10 cellular contexts compared by ENCODE assay signal in genomic region chr20:33909331-33909921, GRCh38.
DNase-seq lines count a peak whose midpoint lies in the region; ATAC-seq, FAIRE-seq and TF ChIP-seq lines count a peak whose summit lies in the region.
"Had no signal": no experiment of that assay in that cellular context is flagged by ENCODE, and none has a peak within 500 bp of the region (broad histone marks: within the 10 kb centered on the region; RNA-seq: fewer than 3 reads in every experiment).

No MANE protein-coding gene starts in this region.

- ATAC-seq in GM19328 (IDR thresholded peaks at IDR 0.05; ENCODE audit: unreplicated experiment) (no peak), HG03045 (IDR thresholded peaks at IDR 0.05; ENCODE audit: unreplicated experiment) (no peak), GM18868 (IDR thresholded peaks at IDR 0.05; ENCODE audit: unreplicated experiment) (no peak)

- H3K4me1 ChIP-seq in smooth muscle cell (ENCODE audit: low read depth): peaks cover 18% of the 10 kb centered on the region

- no peak overlapping the region for H3K9ac ChIP-seq in smooth muscle cell (ENCODE audit: low read depth)

- H3K27ac ChIP-seq in smooth muscle cell (ENCODE audit: low read depth): no peak overlapping the region

- 65% methylated on average over 6 of the region's 6 CpGs for WGBS in smooth muscle cell (ENCODE audit: low lambda C conversion rate)

- H3K36me3 ChIP-seq in smooth muscle cell (ENCODE audit: low read depth): no peaks in the 10 kb centered on the region

- peak; percentile 72 for FAIRE-seq in RCC 7860 (lab: Jason Lieb, UNC)
- FAIRE-seq: endometrium had no signal

- no peak overlapping the region for H2AFZ ChIP-seq in smooth muscle cell (ENCODE audit: low read depth)

- TF ChIP-seq CTCF in HFF-Myc (IDR thresholded peaks at IDR 0.05; ENCODE audit: low read depth, low read length, missing control alignments) (no peak), smooth muscle cell (IDR thresholded peaks at IDR 0.05; ENCODE audit: borderline replicate concordance, insufficient read depth, poor library complexity, severe bottlenecking) (no peak)

- H3K4me3 ChIP-seq in HFF-Myc (replicated peaks; ENCODE audit: low read depth, low read length): no peak overlapping the region
- H3K4me3 ChIP-seq in smooth muscle cell: no peak overlapping the region

- H3K9me3 ChIP-seq in smooth muscle cell (replicated peaks; ENCODE audit: low read depth): no peaks in the 10 kb centered on the region

- no peaks in the 10 kb centered on the region for H3K27me3 ChIP-seq in smooth muscle cell (ENCODE audit: low read depth)

- peak; percentile 56 for DNase-seq in HFF-Myc (ENCODE audit: extremely low read depth, low read depth)
- DNase-seq in RCC 7860 (ENCODE audit: low spot score): peak; percentile 92
- DNase-seq in fibroblast of the conjunctiva (ENCODE audit: low read depth): peak; percentile 90
- no peak for DNase-seq in smooth muscle cell (lab: John Stamatoyannopoulos, UW; ENCODE audit: unreplicated experiment)
- DNase-seq in activated CD4-positive, alpha-beta T cell treated with anti-CD3 and anti-CD28 coated beads, Interleukin-2, amount 50 U/mL, for 4 hours: no peak
- DNase-seq: activated CD4-positive, alpha-beta T cell treated with anti-CD3 and anti-CD28 coated beads, Interleukin-2, amount 50 U/mL, for 1 hour had no signal

- peaks cover 5% of the 10 kb centered on the region for H3F3A ChIP-seq in smooth muscle cell (ENCODE audit: low read depth)

- no peaks in the 10 kb centered on the region for H3K79me2 ChIP-seq in smooth muscle cell (ENCODE audit: low read depth)

- no peaks in the 10 kb centered on the region for H4K20me1 ChIP-seq in smooth muscle cell (ENCODE audit: low read depth)

- peak overlapping the region; percentile 36 for H3K4me2 ChIP-seq in smooth muscle cell

Comparison
In these comparisons a context has a peak if more than half of its experiments do, and no peak if none do; other contexts are left out.
1. DNase-seq: peak in HFF-Myc (single experiment), RCC 7860 (single experiment) and fibroblast of the conjunctiva (single experiment); none in smooth muscle cell (single experiment) and activated CD4-positive, alpha-beta T cell treated with anti-CD3 and anti-CD28 coated beads, Interleukin-2, amount 50 U/mL, for 4 hours (0 of 2).